ENCODE assay signal across 3 cellular contexts in the genomic region with DNA sequence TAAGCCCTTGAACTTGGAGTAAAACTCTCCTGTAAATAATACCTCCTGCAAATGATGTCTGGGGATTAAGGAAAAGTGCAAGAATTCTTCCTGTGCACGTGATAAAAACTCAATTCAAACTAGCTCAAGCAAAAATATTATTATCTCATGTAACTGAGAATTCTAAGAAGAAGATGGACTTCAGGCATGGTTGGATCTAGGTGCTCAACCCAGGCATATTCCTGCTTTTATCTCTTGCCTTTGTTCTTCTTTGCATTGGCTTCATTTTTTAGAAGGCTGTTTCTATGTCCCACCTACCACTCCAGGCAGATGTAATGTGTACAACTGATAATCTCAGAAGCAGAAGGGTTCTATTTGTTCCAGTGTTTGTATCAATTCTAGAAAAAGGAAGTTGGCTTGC.
A peak's percentile ranks its signal among the peaks of the same experiment; 100 is the strongest.
TF ChIP-seq lines count a peak whose summit lies in the region.

No MANE protein-coding gene starts in this region.

TF ChIP-seq in HepG2, 621 proteins besides CTCF, POLR2A, EP300 and RAD21:
- TF ChIP-seq ZNF329 (CRISPR knock-in tag; IDR thresholded peaks at IDR 0.05; ENCODE audit: low read depth) (peak; percentile 97), IKZF1 (IDR thresholded peaks at IDR 0.05) (no peak)

TF ChIP-seq in K562, 482 proteins besides CTCF, POLR2A, EP300 and RAD21:
- peak; percentile 59 for TF ChIP-seq RBM25 (IDR thresholded peaks at IDR 0.05; ENCODE audit: low read depth, low read length, severe bottlenecking)
- no peak for TF ChIP-seq GTF2E2 (tag; IDR thresholded peaks at IDR 0.05)
- TF ChIP-seq BHLHE40 (IDR thresholded peaks at IDR 0.05; ENCODE audit: low read length): no peak
- no peak for TF ChIP-seq RBM14 (IDR thresholded peaks at IDR 0.05; ENCODE audit: borderline replicate concordance, insufficient read depth, low read depth, low read length)

TF ChIP-seq in H1, 55 proteins besides CTCF, POLR2A, EP300 and RAD21:
- no peak for TF ChIP-seq RXRA (IDR thresholded peaks at IDR 0.05; ENCODE audit: insufficient read depth, low read depth, low read length)
- TF ChIP-seq KDM1A (IDR thresholded peaks at IDR 0.05; ENCODE audit: borderline replicate concordance, low read length): 0 out of 2 replicates have a peak, but pooled peaks have one; percentile 30
TF ChIP-seq in H1: peak in this region for 1.
